In genomic region chr14:68270342-68270741, GRCh38 we compare ENCODE assay signal across 2 cellular contexts.
TF ChIP-seq lines count a peak whose summit lies in the region.

No MANE protein-coding gene starts in this region.

TF ChIP-seq in WTC11, 78 proteins besides CTCF, POLR2A, EP300 and RAD21 (continued from another document):
- TF ChIP-seq ARID4B (CRISPR knock-in tag; IDR thresholded peaks at IDR 0.05; ENCODE audit: borderline replicate concordance): no peak
- TF ChIP-seq ZNF121 (CRISPR knock-in tag; IDR thresholded peaks at IDR 0.05): no peak
- no peak for TF ChIP-seq FOXK1 (CRISPR knock-in tag; IDR thresholded peaks at IDR 0.05)

TF ChIP-seq in GM23338, 12 proteins besides CTCF, POLR2A, EP300 and RAD21 (continued from another document):
- TF ChIP-seq, protein P1, sequence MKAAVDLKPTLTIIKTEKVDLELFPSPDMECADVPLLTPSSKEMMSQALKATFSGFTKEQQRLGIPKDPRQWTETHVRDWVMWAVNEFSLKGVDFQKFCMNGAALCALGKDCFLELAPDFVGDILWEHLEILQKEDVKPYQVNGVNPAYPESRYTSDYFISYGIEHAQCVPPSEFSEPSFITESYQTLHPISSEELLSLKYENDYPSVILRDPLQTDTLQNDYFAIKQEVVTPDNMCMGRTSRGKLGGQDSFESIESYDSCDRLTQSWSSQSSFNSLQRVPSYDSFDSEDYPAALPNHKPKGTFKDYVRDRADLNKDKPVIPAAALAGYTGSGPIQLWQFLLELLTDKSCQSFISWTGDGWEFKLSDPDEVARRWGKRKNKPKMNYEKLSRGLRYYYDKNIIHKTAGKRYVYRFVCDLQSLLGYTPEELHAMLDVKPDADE (IDR thresholded peaks at IDR 0.05): no peak
- TF ChIP-seq CREB1 (CRISPR knock-in tag; IDR thresholded peaks at IDR 0.05; ENCODE audit: low read depth) (no peak), EZH2 (IDR thresholded peaks at IDR 0.05; ENCODE audit: low read depth, unreplicated experiment) (no peak), ZNF114 (CRISPR knock-in tag; IDR thresholded peaks at IDR 0.05) (no peak), NANOG (IDR thresholded peaks at IDR 0.05; ENCODE audit: borderline replicate concordance) (no peak)
- TF ChIP-seq, protein P2, sequence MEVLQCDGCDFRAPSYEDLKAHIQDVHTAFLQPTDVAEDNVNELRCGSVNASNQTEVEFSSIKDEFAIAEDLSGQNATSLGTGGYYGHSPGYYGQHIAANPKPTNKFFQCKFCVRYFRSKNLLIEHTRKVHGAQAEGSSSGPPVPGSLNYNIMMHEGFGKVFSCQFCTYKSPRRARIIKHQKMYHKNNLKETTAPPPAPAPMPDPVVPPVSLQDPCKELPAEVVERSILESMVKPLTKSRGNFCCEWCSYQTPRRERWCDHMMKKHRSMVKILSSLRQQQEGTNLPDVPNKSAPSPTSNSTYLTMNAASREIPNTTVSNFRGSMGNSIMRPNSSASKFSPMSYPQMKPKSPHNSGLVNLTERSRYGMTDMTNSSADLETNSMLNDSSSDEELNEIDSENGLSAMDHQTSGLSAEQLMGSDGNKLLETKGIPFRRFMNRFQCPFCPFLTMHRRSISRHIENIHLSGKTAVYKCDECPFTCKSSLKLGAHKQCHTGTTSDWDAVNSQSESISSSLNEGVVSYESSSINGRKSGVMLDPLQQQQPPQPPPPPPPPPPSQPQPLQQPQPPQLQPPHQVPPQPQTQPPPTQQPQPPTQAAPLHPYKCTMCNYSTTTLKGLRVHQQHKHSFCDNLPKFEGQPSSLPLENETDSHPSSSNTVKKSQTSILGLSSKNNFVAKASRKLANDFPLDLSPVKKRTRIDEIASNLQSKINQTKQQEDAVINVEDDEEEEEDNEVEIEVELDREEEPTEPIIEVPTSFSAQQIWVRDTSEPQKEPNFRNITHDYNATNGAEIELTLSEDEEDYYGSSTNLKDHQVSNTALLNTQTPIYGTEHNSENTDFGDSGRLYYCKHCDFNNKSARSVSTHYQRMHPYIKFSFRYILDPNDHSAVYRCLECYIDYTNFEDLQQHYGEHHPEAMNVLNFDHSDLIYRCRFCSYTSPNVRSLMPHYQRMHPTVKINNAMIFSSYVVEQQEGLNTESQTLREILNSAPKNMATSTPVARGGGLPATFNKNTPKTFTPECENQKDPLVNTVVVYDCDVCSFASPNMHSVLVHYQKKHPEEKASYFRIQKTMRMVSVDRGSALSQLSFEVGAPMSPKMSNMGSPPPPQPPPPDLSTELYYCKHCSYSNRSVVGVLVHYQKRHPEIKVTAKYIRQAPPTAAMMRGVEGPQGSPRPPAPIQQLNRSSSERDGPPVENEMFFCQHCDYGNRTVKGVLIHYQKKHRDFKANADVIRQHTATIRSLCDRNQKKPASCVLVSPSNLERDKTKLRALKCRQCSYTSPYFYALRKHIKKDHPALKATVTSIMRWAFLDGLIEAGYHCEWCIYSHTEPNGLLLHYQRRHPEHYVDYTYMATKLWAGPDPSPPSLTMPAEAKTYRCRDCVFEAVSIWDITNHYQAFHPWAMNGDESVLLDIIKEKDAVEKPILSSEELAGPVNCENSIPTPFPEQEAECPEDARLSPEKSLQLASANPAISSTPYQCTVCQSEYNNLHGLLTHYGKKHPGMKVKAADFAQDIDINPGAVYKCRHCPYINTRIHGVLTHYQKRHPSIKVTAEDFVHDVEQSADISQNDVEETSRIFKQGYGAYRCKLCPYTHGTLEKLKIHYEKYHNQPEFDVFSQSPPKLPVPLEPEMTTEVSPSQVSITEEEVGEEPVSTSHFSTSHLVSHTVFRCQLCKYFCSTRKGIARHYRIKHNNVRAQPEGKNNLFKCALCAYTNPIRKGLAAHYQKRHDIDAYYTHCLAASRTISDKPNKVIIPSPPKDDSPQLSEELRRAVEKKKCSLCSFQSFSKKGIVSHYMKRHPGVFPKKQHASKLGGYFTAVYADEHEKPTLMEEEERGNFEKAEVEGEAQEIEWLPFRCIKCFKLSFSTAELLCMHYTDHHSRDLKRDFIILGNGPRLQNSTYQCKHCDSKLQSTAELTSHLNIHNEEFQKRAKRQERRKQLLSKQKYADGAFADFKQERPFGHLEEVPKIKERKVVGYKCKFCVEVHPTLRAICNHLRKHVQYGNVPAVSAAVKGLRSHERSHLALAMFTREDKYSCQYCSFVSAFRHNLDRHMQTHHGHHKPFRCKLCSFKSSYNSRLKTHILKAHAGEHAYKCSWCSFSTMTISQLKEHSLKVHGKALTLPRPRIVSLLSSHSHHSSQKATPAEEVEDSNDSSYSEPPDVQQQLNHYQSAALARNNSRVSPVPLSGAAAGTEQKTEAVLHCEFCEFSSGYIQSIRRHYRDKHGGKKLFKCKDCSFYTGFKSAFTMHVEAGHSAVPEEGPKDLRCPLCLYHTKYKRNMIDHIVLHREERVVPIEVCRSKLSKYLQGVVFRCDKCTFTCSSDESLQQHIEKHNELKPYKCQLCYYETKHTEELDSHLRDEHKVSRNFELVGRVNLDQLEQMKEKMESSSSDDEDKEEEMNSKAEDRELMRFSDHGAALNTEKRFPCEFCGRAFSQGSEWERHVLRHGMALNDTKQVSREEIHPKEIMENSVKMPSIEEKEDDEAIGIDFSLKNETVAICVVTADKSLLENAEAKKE (CRISPR knock-in tag; IDR thresholded peaks at IDR 0.05): no peak
